Comparison of ENCODE assay signal across 16 cellular contexts in the genomic region with DNA sequence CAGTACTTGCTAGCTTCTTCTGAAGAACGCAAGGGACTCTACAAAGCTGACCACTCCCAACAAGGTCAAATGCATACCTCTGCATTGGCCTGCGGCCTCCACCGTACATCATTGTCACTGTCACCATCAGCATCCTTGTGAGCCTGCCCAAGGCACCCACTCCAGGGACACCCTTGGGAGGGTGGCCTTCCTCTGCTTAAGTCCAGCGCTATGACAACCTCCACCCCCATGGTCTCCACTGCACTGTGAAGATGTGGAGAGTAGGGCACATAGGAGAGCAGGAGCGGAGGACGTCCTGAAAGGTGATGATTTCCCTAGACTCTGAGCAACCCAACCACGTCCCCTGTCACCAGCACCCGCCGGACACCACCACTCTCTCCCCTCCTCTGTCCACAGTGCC.
"Had no signal": no experiment of that assay in that cellular context is flagged by ENCODE, and none has a peak within 500 bp of the region (broad histone marks: within the 10 kb centered on the region; RNA-seq: fewer than 3 reads in every experiment).

No MANE protein-coding gene starts in this region.

- FAIRE-seq: colon, endothelial cell of umbilical vein, small intestine had no signal

- DNase-seq: erythroblast; foreskin keratinocyte; head of caudate nucleus; left colon; mesendoderm; naive B cell; occipital lobe; small intestine; stimulated activated CD4-positive, alpha-beta T cell treated with anti-CD3 and anti-CD28 coated beads, Interleukin-12 subunit alpha, Interleukin-12 subunit beta, amount 100 ng/mL, for 4 hours; tibial artery; upper lobe of left lung had no signal

- H3K9me3 ChIP-seq: tibial artery, upper lobe of left lung, vagina had no signal

- H3K9ac ChIP-seq: parathyroid adenoma had no signal

- H3K36me3 ChIP-seq: tibial artery, upper lobe of left lung, vagina had no signal

- H3K27ac ChIP-seq: foreskin keratinocyte, hepatocyte, parathyroid adenoma, tibial artery, upper lobe of left lung, vagina had no signal

- H3K27me3 ChIP-seq: foreskin keratinocyte, hepatocyte, tibial artery, upper lobe of left lung, vagina had no signal

- H3K4me1 ChIP-seq: foreskin keratinocyte, parathyroid adenoma, tibial artery, upper lobe of left lung, vagina had no signal

- H3K4me3 ChIP-seq: hepatocyte, tibial artery, upper lobe of left lung, vagina had no signal

- ATAC-seq: foreskin keratinocyte, left colon had no signal
